In the genomic region with DNA sequence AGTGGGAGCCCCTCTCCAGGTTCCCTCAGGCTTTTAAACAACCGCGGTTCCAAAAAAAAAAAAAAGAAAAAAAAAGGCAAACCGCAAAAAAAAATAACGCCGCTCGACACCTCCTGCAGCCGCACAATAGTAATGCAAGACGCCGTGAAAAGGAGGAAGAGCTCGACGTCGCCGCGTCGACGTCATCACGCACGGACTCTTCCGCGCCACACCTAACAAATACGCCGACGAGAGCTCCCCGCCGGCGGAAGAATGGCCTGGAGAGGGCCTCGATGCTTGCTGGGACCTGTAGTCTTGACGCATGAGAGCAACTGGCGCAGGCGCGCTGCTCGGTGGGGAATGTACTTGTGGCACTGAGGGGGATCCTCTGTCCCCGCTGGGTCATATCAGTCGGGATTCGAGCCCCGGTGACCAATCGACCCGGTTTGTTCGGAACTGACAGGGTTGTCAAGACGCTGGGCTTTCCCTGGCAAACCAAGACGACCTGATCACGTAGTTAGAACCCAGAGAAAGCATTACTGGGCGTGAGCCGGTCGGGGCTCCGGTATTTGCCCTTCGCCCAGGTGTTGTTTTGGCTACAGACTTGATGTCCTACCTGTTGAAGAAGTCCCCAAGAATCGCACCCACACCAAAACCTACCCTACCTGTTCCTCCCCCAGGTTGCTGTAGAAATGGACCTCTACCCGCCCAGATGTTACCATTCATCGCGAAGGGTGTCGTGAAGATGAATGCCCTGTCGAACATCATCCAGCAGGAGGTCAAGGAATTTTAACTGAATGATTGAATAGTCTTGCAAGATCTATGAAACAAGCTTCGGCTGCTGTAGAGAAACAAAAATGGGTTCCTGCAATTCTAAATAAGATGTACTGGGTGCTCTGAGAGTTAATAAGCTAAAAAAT, we compare ENCODE assay signal across 1 cellular context.
TF ChIP-seq lines count a peak whose summit lies in the region.

Gene CBR4, minus strand, starts transcription at position 131 of the 899 bp plus-strand sequence. CDS start 166 bp downstream, outside the sequence.

TF ChIP-seq in HEK293, 187 proteins besides CTCF, POLR2A, EP300 and RAD21 (continued from another document):
- TF ChIP-seq ZNF26 (tag by site-specific recombination; IDR thresholded peaks at IDR 0.05) = no peak
- TF ChIP-seq ZNF843 (tag by site-specific recombination; IDR thresholded peaks at IDR 0.05) = peak; percentile 8; the same call in 1 of the 2 replicates
- peak; percentile 26 for TF ChIP-seq ZBTB26 (tag by site-specific recombination; optimal IDR thresholded peaks at IDR 0.05)
- TF ChIP-seq, protein P1, sequence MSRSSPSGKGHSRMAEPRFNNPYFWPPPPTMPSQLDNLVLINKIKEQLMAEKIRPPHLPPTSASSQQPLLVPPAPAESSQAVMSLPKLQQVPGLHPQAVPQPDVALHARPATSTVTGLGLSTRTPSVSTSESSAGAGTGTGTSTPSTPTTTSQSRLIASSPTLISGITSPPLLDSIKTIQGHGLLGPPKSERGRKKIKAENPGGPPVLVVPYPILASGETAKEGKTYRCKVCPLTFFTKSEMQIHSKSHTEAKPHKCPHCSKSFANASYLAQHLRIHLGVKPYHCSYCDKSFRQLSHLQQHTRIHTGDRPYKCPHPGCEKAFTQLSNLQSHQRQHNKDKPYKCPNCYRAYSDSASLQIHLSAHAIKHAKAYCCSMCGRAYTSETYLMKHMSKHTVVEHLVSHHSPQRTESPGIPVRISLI (tag by site-specific recombination; IDR thresholded peaks at IDR 0.05) = peak; percentile 98
- TF ChIP-seq ZNF449 (tag by site-specific recombination; IDR thresholded peaks at IDR 0.05) = no peak
- TF ChIP-seq ZNF600 (tag by site-specific recombination; IDR thresholded peaks at IDR 0.05) = peak; percentile 21; the same call in 1 of the 2 replicates
- TF ChIP-seq GLIS1 (tag by site-specific recombination; IDR thresholded peaks at IDR 0.05) = peak; percentile 62; the same call in 1 of the 2 replicates
- peak; percentile 77 for TF ChIP-seq ZIC2 (tag by site-specific recombination; IDR thresholded peaks at IDR 0.05)
- no peak for TF ChIP-seq HOXD13 (CRISPR knock-in tag; IDR thresholded peaks at IDR 0.05; ENCODE audit: borderline replicate concordance)
- TF ChIP-seq ZBTB17 (tag by site-specific recombination; IDR thresholded peaks at IDR 0.05) = peak; percentile 65
- TF ChIP-seq ZNF341 (tag by site-specific recombination; IDR thresholded peaks at IDR 0.05; ENCODE audit: low read depth) = peak; percentile 89
- peak; percentile 74 for TF ChIP-seq ZNF366 (tag by site-specific recombination; conservative IDR thresholded peaks at IDR 0.05)
- no peak; the same call in none of the 2 replicates for TF ChIP-seq SCRT1 (tag by site-specific recombination; IDR thresholded peaks at IDR 0.05; ENCODE audit: borderline replicate concordance)
- peak; percentile 57 for TF ChIP-seq ZNF335 (tag by site-specific recombination; conservative IDR thresholded peaks at IDR 0.05)
- TF ChIP-seq MZF1 (tag by site-specific recombination; IDR thresholded peaks at IDR 0.05; ENCODE audit: borderline replicate concordance) = peak; percentile 84; the same call in 1 of the 2 replicates
- TF ChIP-seq PATZ1 (tag by site-specific recombination; IDR thresholded peaks at IDR 0.05) = no peak
- TF ChIP-seq OVOL3 (tag by site-specific recombination; IDR thresholded peaks at IDR 0.05) = 0 out of 2 replicates have a peak, but pooled peaks have one; percentile 27
- peak; percentile 84 for TF ChIP-seq ZNF629 (tag by site-specific recombination; IDR thresholded peaks at IDR 0.05)
- TF ChIP-seq, protein P2, sequence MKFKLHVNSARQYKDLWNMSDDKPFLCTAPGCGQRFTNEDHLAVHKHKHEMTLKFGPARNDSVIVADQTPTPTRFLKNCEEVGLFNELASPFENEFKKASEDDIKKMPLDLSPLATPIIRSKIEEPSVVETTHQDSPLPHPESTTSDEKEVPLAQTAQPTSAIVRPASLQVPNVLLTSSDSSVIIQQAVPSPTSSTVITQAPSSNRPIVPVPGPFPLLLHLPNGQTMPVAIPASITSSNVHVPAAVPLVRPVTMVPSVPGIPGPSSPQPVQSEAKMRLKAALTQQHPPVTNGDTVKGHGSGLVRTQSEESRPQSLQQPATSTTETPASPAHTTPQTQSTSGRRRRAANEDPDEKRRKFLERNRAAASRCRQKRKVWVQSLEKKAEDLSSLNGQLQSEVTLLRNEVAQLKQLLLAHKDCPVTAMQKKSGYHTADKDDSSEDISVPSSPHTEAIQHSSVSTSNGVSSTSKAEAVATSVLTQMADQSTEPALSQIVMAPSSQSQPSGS (tag by site-specific recombination; IDR thresholded peaks at IDR 0.05; ENCODE audit: low read depth) = peak; percentile 92
- TF ChIP-seq ZNF302 (tag by site-specific recombination; IDR thresholded peaks at IDR 0.05; ENCODE audit: low read depth) = no peak
- TF ChIP-seq ZNF596 (tag by site-specific recombination; IDR thresholded peaks at IDR 0.05) = no peak
- TF ChIP-seq PRDM10 (tag by site-specific recombination; IDR thresholded peaks at IDR 0.05) = peak; percentile 85
- peak; percentile 46; the same call in 1 of the 2 replicates for TF ChIP-seq KLF8 (tag by site-specific recombination; IDR thresholded peaks at IDR 0.05)
- TF ChIP-seq GLIS2 (tag by site-specific recombination; IDR thresholded peaks at IDR 0.05) = peak; percentile 67; the same call in 1 of the 2 replicates
- 0 out of 2 replicates have a peak, but pooled peaks have one; percentile 22 for TF ChIP-seq ZNF558 (tag by site-specific recombination; IDR thresholded peaks at IDR 0.05)
- peak; percentile 45 for TF ChIP-seq FEZF1 (tag by site-specific recombination; IDR thresholded peaks at IDR 0.05)
